17 cellular contexts compared by ENCODE assay signal in the genomic region with DNA sequence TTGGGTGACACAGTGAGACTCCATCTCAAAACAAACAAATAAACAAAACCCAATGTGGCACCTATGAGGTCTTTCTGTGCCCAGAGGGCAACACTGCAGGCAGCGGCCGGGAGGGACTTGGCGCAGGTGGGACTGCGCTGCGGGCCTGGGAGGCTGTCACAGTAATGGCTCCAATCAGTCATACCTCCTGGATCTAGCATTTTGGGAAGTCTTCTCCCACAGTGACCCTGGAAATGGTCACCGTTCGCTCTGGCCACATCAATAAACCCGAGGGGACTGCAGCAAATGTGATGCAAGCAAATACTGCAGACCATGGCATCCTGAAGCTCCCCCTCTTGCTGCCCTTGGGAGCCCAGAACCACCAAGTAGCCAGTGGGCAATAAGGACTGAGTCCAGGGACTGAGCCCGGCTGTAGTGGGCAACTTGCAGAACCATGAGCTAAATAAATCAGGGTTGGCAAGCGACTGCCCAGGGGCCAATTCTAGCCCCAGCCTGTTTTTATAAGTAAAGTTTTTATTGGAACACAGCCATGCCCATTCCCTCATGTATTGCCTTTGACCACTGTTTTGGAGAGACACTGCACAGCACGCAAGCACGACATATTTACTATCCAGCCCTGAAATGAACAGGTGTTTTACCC. TPM values are rescaled to one million over a fixed set of nuclear protein-coding genes. Genes with fewer than 3 reads are reported as not detected.
DNase-seq lines count a peak whose midpoint lies in the region; ATAC-seq and TF ChIP-seq lines count a peak whose summit lies in the region.
"Had no signal": no experiment of that assay in that cellular context is flagged by ENCODE, and none has a peak within 500 bp of the region (broad histone marks: within the 10 kb centered on the region; RNA-seq: fewer than 3 reads in every experiment).

No MANE protein-coding gene starts in this region.

- DNase-seq in H7 = peak; percentile 12
- DNase-seq in left lobe of liver (ENCODE audit: low spot score) = peak; percentile 27
- peak; percentile 59 for DNase-seq in renal cortical epithelial cell (ENCODE audit: low read depth)
- DNase-seq in NCI-H446 (lab: John Stamatoyannopoulos, UW) = no peak
- DNase-seq in colonic mucosa = no peak
- DNase-seq in stimulated activated CD4-positive, alpha-beta T cell treated with anti-CD3 and anti-CD28 coated beads, Interleukin-2, amount 100 ng/mL, for 24 hours = no peak
- DNase-seq in NOMO-1 (lab: John Stamatoyannopoulos, UW; ENCODE audit: unreplicated experiment in 2 of 2) = no peak
- DNase-seq: HCEC 1CT, KG1, NCI-H1092 treated with DMSO at 0.1 percent for 48 hours, NCI-H1436 treated with DMSO at 0.1 percent for 48 hours, NCI-H1930, NCI-H510A treated with DMSO at 0.1 percent for 48 hours, NCI-H748 treated with DMSO at 0.1 percent for 48 hours, SIG-M5 had no signal

- peaks cover 5% of the 10 kb centered on the region for H3K36me3 ChIP-seq in H7 (replicated peaks; ENCODE audit: control insufficient read depth, insufficient read depth, low read length)
- H3K36me3 ChIP-seq in colonic mucosa = no peaks in the 10 kb centered on the region

- no peaks in the 10 kb centered on the region for H3K27me3 ChIP-seq in H7 (ENCODE audit: control insufficient read depth, insufficient read depth, low read length)
- no peaks in the 10 kb centered on the region for H3K27me3 ChIP-seq in colonic mucosa

- TF ChIP-seq CTCF in VCaP (conservative IDR thresholded peaks at IDR 0.05) (no peak), colonic mucosa (IDR thresholded peaks at IDR 0.05) (no peak)

- no peak overlapping the region for H3K9ac ChIP-seq in colonic mucosa (ENCODE audit: low read depth in 2 of 2, low read length in 2 of 2)

- intact Hi-C loops in colonic mucosa (cut with DNase I) = no loop called here

- no peaks in the 10 kb centered on the region for H3K4me1 ChIP-seq in colonic mucosa

- no peak for ATAC-seq in left lobe of liver

- 0 out of 2 replicates have a peak overlapping the region, but pooled peaks have one; percentile 8 for H3K27ac ChIP-seq in VCaP
- H3K27ac ChIP-seq in colonic mucosa = no peak overlapping the region
- H3K27ac ChIP-seq: RWPE1 had no signal

- H3K4me3 ChIP-seq in H7 (ENCODE audit: insufficient read depth, low read depth, low read length) (no peak overlapping the region), colonic mucosa (no peak overlapping the region)

- no peaks in the 10 kb centered on the region for H3K9me3 ChIP-seq in colonic mucosa

RNA-seq across cellular contexts. Expression of gene SHANK2, which starts 15.4 kb away (rescaled TPM):
- total RNA-seq in H7 (2014; rRNA removed; shearing (Covaris generic)) = 9.7 and 14.8 TPM in 2 replicates
- total RNA-seq in left lobe of liver = 33.8 TPM
- total RNA-seq in renal cortical epithelial cell = 13.7 and 65.9 TPM in 2 replicates
- total RNA-seq in colonic mucosa = 10 to 100 TPM; 26.0 to 38.1 TPM

Comparison
In these comparisons a context has a peak if more than half of its experiments do, and no peak if none do; other contexts are left out.
1. DNase-seq: peak in H7 (single experiment), left lobe of liver (single experiment) and renal cortical epithelial cell (single experiment); none in NCI-H446 (0 of 2), colonic mucosa (single experiment), stimulated activated CD4-positive, alpha-beta T cell treated with anti-CD3 and anti-CD28 coated beads, Interleukin-2, amount 100 ng/mL, for 24 hours (0 of 2) and NOMO-1 (0 of 2).